ENCODE assay signal across 15 cellular contexts in the genomic region with DNA sequence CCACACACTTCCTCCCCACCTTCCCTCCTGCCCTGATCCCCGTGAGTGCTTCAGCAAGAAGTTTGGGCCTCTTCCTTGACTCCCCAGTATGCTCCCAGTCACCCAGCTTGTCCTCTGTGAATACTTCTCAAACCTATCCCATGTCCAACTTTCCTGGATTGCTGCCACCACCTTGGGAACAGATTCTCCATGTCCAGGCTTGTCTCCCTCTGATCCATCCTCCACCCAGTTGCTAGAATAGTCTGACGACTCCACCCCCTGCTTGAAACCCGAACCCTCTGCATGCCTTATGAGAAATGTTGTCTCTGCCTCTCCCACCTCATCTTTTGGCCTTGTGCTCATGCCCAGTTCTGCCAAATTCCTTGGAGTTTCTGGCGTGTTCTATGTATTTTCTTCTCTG.
DNase-seq lines count a peak whose midpoint lies in the region; ATAC-seq and TF ChIP-seq lines count a peak whose summit lies in the region.
"Had no signal": no experiment of that assay in that cellular context is flagged by ENCODE, and none has a peak within 500 bp of the region (broad histone marks: within the 10 kb centered on the region; RNA-seq: fewer than 3 reads in every experiment).

No MANE protein-coding gene starts in this region.

- H3K4ac ChIP-seq in H9 (ENCODE audit: low read depth, low read length), result no peak overlapping the region

- H3K23me2 ChIP-seq in H9 (ENCODE audit: insufficient read length, low read depth, low read length, poor library complexity, severe bottlenecking), result no peaks in the 10 kb centered on the region

- peaks cover 0 to 18% (median 7%) of the 10 kb centered on the region in 3 experiments; a peak in 5 of 7 replicates for H3K36me3 Mint-ChIP-seq in H9 (ENCODE audit: insufficient read depth in 1 of 3, low read depth in 3 of 3)

- no peak overlapping the region for H2BK120ac ChIP-seq in H9 (ENCODE audit: low read depth, low read length, poor library complexity, severe bottlenecking)

- H2AFZ ChIP-seq in H9 (ENCODE audit: low read length), result peak overlapping the region; percentile 74

- no peaks in the 10 kb centered on the region for H3K79me2 ChIP-seq in H9 (ENCODE audit: insufficient read depth, low read length)

- H3K36me3 ChIP-seq in psoas muscle (ENCODE audit: insufficient read depth in 1 of 2, low read depth in 1 of 2), result no peaks in the 10 kb centered on the region
- no peaks in the 10 kb centered on the region for H3K36me3 ChIP-seq in ovary
- H3K36me3 ChIP-seq: pancreas had no signal

- H3K79me1 ChIP-seq in H9 (ENCODE audit: insufficient read depth, low read depth, low read length, poor library complexity, severe bottlenecking), result no peaks in the 10 kb centered on the region

- H3K56ac ChIP-seq in H9 (ENCODE audit: insufficient read length, low read depth, low read length), result no peak overlapping the region

- no peak overlapping the region for H3K23ac ChIP-seq in H9 (ENCODE audit: insufficient read length, low read depth, low read length)

- H3K27me3 ChIP-seq in H9 (ENCODE audit: insufficient read depth, low read length), result no peaks in the 10 kb centered on the region
- H3K27me3 ChIP-seq in psoas muscle (ENCODE audit: insufficient read depth in 3 of 3, low read length in 2 of 3), result no peaks in the 10 kb centered on the region
- no peaks in the 10 kb centered on the region for H3K27me3 ChIP-seq in ovary
- H3K27me3 ChIP-seq: pancreas had no signal

- H3K27ac Mint-ChIP-seq in H9, result no peak overlapping the region

- no peak overlapping the region for H4K8ac ChIP-seq in H9 (replicated peaks; ENCODE audit: insufficient read length, low read depth, low read length)

- H3K18ac ChIP-seq in H9 (ENCODE audit: insufficient read length, low read depth, low read length), result no peak overlapping the region

- H3K4me2 ChIP-seq in H9 (ENCODE audit: insufficient read depth, insufficient read length, low read length), result no peak overlapping the region

- peaks cover 10 to 18% of the 10 kb centered on the region in 2 experiments for H3K4me1 Mint-ChIP-seq in H9

- DNase-seq in H9 (peak; percentile 40), NCI-H748 treated with DMSO at 0.1 percent for 48 hours (lab: John Stamatoyannopoulos, UW) (peak; percentile 6), fibroblast of gingiva (ENCODE audit: low read depth) (peak; percentile 41), psoas muscle (peak in 1 of 2 donors; percentile 27), ovary (no peak), NCI-H2029 treated with DMSO at 0.1 percent for 48 hours (lab: John Stamatoyannopoulos, UW) (no peak)
- no peak for DNase-seq in stimulated activated naive CD4-positive, alpha-beta T cell treated with Interleukin-2 at 50 U/mL for 16 hours (lab: John Stamatoyannopoulos, UW)
- DNase-seq: activated CD4-positive, alpha-beta T cell treated with anti-CD3 and anti-CD28 coated beads, Interleukin-2, amount 50 U/mL, for 1 hour; activated naive CD4-positive, alpha-beta T cell treated with Interleukin-2 at 50 U/mL for 16 hours; islet precursor cell; Kasumi-1; pancreas; stimulated activated CD4-positive, alpha-beta T cell treated with anti-CD3 and anti-CD28 coated beads, Interleukin-4, amount 100 ng/mL, for 1 hour had no signal

- no peak overlapping the region for H2BK5ac ChIP-seq in H9 (ENCODE audit: insufficient read length, low read length)

- H3K27me3 Mint-ChIP-seq in H9 (ENCODE audit: low read depth), result peaks cover 9% of the 10 kb centered on the region

- no peak overlapping the region for H4K91ac ChIP-seq in H9 (ENCODE audit: insufficient read length, low read depth, low read length)

- TF ChIP-seq CTCF in H9 (conservative IDR thresholded peaks at IDR 0.05), result no peak
- no peak for TF ChIP-seq CTCF in psoas muscle (IDR thresholded peaks at IDR 0.05)
- no peak for TF ChIP-seq CTCF in ovary (IDR thresholded peaks at IDR 0.05)

- H3K9ac ChIP-seq in H9 (ENCODE audit: extremely low read depth, insufficient read length, low read length), result no peak overlapping the region

- no CpG with 5 or more reads among the region's 4 CpGs for WGBS in H9 (ENCODE audit: extremely low coverage, insufficient read length, low lambda C conversion rate)
- 18 to 32% (median 22%) methylated on average over 4 of the region's 4 CpGs for WGBS in psoas muscle, 3 donors
- 20 to 29% (median 27%) methylated on average over 4 of the region's 4 CpGs for WGBS in ovary, 3 donors

- TF ChIP-seq EP300 in ovary (IDR thresholded peaks at IDR 0.05), result no peak

- no peak overlapping the region for H3T11ph ChIP-seq in H9 (ENCODE audit: low read length)

- intact Hi-C loops in psoas muscle (cut with DNase I) (loop anchor here (5.0 kb wide), 2 partner anchors 49 to 76 kb away; no protein-coding TSS in a partner anchor), ovary (cut with DNase I) (no loop called here)

- H3K9me3 ChIP-seq in H9 (ENCODE audit: control insufficient read depth, low read depth, low read length) (no peaks in the 10 kb centered on the region), psoas muscle (no peaks in the 10 kb centered on the region), ovary (no peaks in the 10 kb centered on the region)
- H3K9me3 ChIP-seq: pancreas had no signal

- no peak overlapping the region for H2BK20ac ChIP-seq in H9 (ENCODE audit: low read depth, low read length, poor library complexity, severe bottlenecking)

- no peak overlapping the region for H2BK12ac ChIP-seq in H9 (ENCODE audit: insufficient read length, low read depth, low read length)

- peaks cover 15 to 19% of the 10 kb centered on the region in 2 experiments for H3K9me3 Mint-ChIP-seq in H9

- no peak overlapping the region for H3K4me3 Mint-ChIP-seq in H9

- peaks cover 2% of the 10 kb centered on the region for H4K20me1 ChIP-seq in H9 (ENCODE audit: control insufficient read depth, insufficient read depth, insufficient read length)

- H3K4me3 ChIP-seq in psoas muscle (no peak overlapping the region), ovary (no peak overlapping the region)
- H3K4me3 ChIP-seq: pancreas had no signal

- no peak overlapping the region for H2AK5ac ChIP-seq in H9 (ENCODE audit: insufficient read length, low read length)

- no peak overlapping the region for H4K5ac ChIP-seq in H9 (ENCODE audit: insufficient read length, low read depth, low read length)

- H3K27ac ChIP-seq in H9 (ENCODE audit: insufficient read length, low read depth, low read length), result no peak overlapping the region
- H3K27ac ChIP-seq in psoas muscle, result peak overlapping the region; percentile 85
- H3K27ac ChIP-seq in ovary, result no peak overlapping the region
- H3K27ac ChIP-seq: pancreas had no signal

- ATAC-seq in psoas muscle, result peak; percentile 48 to 79 (median 74)
- ATAC-seq in HG02970 (IDR thresholded peaks at IDR 0.05; ENCODE audit: low FRiP score, unreplicated experiment), result no peak
- ATAC-seq: pancreas, SK-N-SH treated with all-trans-retinoic acid at 6 μM for 48 hours had no signal

- H2BK15ac ChIP-seq in H9 (ENCODE audit: low read depth, low read length), result no peak overlapping the region

- no peak for TF ChIP-seq POLR2A in ovary (IDR thresholded peaks at IDR 0.05)

- H3K4me1 ChIP-seq in H9 (ENCODE audit: insufficient read depth, low read length) (no peaks in the 10 kb centered on the region), psoas muscle (peaks cover 63% of the 10 kb centered on the region), ovary (ENCODE audit: insufficient read depth) (no peaks in the 10 kb centered on the region)
- H3K4me1 ChIP-seq: pancreas had no signal

- no peak overlapping the region; the same call in 1 of the 2 replicates for H3K14ac ChIP-seq in H9 (ENCODE audit: insufficient read depth, low read length)

Comparison
In these comparisons a context has a peak if more than half of its experiments do, and no peak if none do; other contexts are left out.
1. DNase-seq: peak in H9 (single experiment), NCI-H748 treated with DMSO at 0.1 percent for 48 hours (single experiment) and fibroblast of gingiva (single experiment); none in stimulated activated naive CD4-positive, alpha-beta T cell treated with Interleukin-2 at 50 U/mL for 16 hours (single experiment), ovary (0 of 5) and NCI-H2029 treated with DMSO at 0.1 percent for 48 hours (single experiment).
2. intact Hi-C loops: an anchor here in psoas muscle (5.0 kb wide); none called in ovary.